7 cellular contexts compared by ENCODE assay signal in the genomic region with DNA sequence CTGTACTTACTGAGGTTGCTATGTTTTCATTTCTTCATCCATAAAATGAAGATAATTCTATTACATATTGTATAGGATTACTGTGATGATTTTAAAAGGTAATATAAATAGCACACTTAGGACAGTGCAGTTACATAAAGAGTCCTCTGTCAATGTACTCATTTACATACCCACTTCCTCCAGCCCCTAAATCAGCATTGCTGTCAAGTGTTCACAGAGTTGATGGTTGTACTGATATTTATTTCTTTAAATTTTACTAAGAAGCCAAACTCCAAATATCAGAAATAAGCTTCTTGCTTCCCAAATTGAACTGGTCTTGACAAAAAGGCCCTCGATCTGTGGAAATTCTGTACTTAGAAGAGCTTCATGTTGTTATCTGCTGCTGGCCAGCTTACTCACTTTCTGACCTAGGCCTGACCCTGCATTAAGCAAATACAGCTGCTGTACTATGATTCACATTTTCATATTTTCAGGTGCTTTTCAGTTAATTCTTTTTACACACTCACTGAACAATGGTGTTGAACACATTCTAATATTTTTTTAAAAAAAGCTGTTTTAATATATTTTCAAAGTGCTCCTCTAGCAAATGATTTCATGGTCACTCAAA.
DNase-seq lines count a peak whose midpoint lies in the region; ATAC-seq and TF ChIP-seq lines count a peak whose summit lies in the region.

No MANE protein-coding gene starts in this region.

- H3K27ac ChIP-seq in smooth muscle cell (ENCODE audit: low read depth) = no peak overlapping the region

- H3K4me1 ChIP-seq in smooth muscle cell (ENCODE audit: low read depth) = no peaks in the 10 kb centered on the region

- H3K4me3 Mint-ChIP-seq in T-helper 2 cell treated with Interferon-gamma antibody and Interleukin-4, amounts not matched to agents 5 μg/mL and 100 μg/mL, for 36 hours = peak overlapping the region; percentile 18

- H3K27me3 ChIP-seq in smooth muscle cell (ENCODE audit: low read depth) = no peaks in the 10 kb centered on the region

- H3K4me3 ChIP-seq in smooth muscle cell = no peak overlapping the region

- H2AFZ ChIP-seq in smooth muscle cell (ENCODE audit: low read depth) = no peak overlapping the region

- no peak overlapping the region for H3K4me2 ChIP-seq in smooth muscle cell

- no peak for TF ChIP-seq POLR2A in erythroblast (IDR thresholded peaks at IDR 0.05; ENCODE audit: low read length)

- H3K27me3 Mint-ChIP-seq in T-helper 2 cell treated with Interferon-gamma antibody and Interleukin-4, amounts not matched to agents 5 μg/mL and 100 μg/mL, for 36 hours (ENCODE audit: low read depth) = no peaks in the 10 kb centered on the region

- no peaks in the 10 kb centered on the region for H3K79me2 ChIP-seq in smooth muscle cell (ENCODE audit: low read depth)

- TF ChIP-seq CTCF in omental fat pad (IDR thresholded peaks at IDR 0.05) = no peak
- TF ChIP-seq CTCF in smooth muscle cell (IDR thresholded peaks at IDR 0.05; ENCODE audit: borderline replicate concordance, insufficient read depth, poor library complexity, severe bottlenecking) = no peak

- H3K36me3 ChIP-seq in smooth muscle cell (ENCODE audit: low read depth) = no peaks in the 10 kb centered on the region

- no peaks in the 10 kb centered on the region for H3K9me3 Mint-ChIP-seq in T-helper 2 cell treated with Interferon-gamma antibody and Interleukin-4, amounts not matched to agents 5 μg/mL and 100 μg/mL, for 36 hours

- H3K36me3 Mint-ChIP-seq in T-helper 2 cell treated with Interferon-gamma antibody and Interleukin-4, amounts not matched to agents 5 μg/mL and 100 μg/mL, for 36 hours (ENCODE audit: low read depth) = no peaks in the 10 kb centered on the region

- no peaks in the 10 kb centered on the region for H3K9me3 ChIP-seq in smooth muscle cell (replicated peaks; ENCODE audit: low read depth)

- ATAC-seq in GM19324 (IDR thresholded peaks at IDR 0.05; ENCODE audit: low FRiP score, unreplicated experiment) (peak; percentile 87), HG03095 (IDR thresholded peaks at IDR 0.05; ENCODE audit: unreplicated experiment) (peak; percentile 65), omental fat pad (ENCODE audit: low FRiP score) (peak; percentile 66)

- no peaks in the 10 kb centered on the region for H3F3A ChIP-seq in smooth muscle cell (ENCODE audit: low read depth)

- H3K9ac ChIP-seq in smooth muscle cell (ENCODE audit: low read depth) = no peak overlapping the region

- H3K27ac Mint-ChIP-seq in T-helper 2 cell treated with Interferon-gamma antibody and Interleukin-4, amounts not matched to agents 5 μg/mL and 100 μg/mL, for 36 hours = no peak overlapping the region

- 47% methylated on average over 1 of the region's 1 CpG for WGBS in smooth muscle cell (ENCODE audit: low lambda C conversion rate)

- peaks cover 33% of the 10 kb centered on the region for H3K4me1 Mint-ChIP-seq in T-helper 2 cell treated with Interferon-gamma antibody and Interleukin-4, amounts not matched to agents 5 μg/mL and 100 μg/mL, for 36 hours (ENCODE audit: low read depth)

- no peaks in the 10 kb centered on the region for H4K20me1 ChIP-seq in smooth muscle cell (ENCODE audit: low read depth)

- DNase-seq in T-helper 2 cell treated with Interferon-gamma antibody and Interleukin-4, amounts not matched to agents 5 μg/mL and 100 μg/mL, for 36 hours (ENCODE audit: low spot score) = no peak
- DNase-seq in omental fat pad (ENCODE audit: low spot score) (no peak), erythroblast (lab: John Stamatoyannopoulos, UW) (no peak), smooth muscle cell (lab: John Stamatoyannopoulos, UW; ENCODE audit: unreplicated experiment) (no peak)
- no peak for DNase-seq in activated naive CD4-positive, alpha-beta T cell treated with anti-CD3 and anti-CD28 coated beads, Interleukin-2, amount 50 U/mL, for 16 hours
